In the genomic region with DNA sequence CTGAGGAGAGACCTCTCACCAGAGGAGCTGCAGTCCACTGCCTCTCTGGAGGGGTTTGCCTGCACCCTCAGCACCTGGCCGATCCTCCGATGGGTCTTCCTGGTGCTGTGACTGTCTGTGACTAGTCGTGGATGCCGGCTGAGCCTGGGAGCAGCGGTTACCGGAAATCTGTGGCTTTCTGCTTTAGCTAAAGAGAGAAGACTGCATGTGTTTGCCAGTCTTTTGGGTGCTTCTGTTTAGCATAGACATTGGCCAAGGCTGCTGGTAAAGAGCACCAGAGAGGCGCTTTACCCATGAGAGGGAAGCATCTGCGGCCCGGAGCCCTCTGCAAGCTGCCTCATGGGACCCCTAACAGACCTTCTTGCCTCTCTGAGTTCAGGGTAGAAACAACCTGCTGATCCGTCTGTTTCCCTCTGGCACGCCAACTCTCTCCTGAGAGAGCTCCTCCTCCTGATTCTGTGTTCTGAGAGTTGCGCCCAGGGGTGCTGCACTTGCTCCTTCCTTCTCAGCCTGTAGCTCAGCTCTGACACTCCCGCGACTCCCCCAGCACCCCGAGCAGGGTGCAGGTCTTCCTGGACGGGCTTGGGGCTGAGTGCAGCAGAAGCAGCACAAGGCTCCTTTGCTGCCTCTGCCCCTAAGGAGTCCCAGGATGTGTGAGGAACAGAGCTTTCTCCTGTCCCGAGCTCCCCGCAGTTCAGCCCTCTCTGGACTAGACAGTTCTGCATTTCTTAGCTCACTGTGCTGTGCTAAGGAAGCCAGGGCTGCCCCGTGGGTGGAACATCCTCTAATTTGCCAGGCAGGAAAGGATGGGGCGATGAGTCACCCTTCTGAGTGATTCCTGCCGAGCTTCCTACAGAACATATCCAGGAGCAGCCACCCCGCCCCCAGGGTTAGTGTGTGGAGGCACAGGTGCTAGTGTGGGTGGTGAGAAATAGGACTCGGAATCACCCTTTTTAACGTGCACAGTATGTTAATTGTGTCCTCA, we compare ENCODE assay signal across 8 cellular contexts.
DNase-seq lines count a peak whose midpoint lies in the region; ATAC-seq and TF ChIP-seq lines count a peak whose summit lies in the region.

No MANE protein-coding gene starts in this region.

- H3K4me3 ChIP-seq in NT2/D1 (ENCODE audit: insufficient read length, low read depth) (no peak overlapping the region), astrocyte of the spinal cord (ENCODE audit: low read depth, low read length) (no peak overlapping the region), spleen (peak overlapping the region in 6 of 8 donors; percentile 2 to 61 (median 22)), OCI-LY7 (ENCODE audit: low read depth, low read length, poor library complexity, severe bottlenecking) (no peak overlapping the region)

- peaks cover 48 to 52% of the 10 kb centered on the region in 2 donors for H3K4me1 Mint-ChIP-seq in immature natural killer cell

- peak overlapping the region; percentile 64 to 79 (median 68) for H3K4me3 Mint-ChIP-seq in immature natural killer cell

- POLR2A ChIA-PET in OCI-LY7 (lab: Charles Lee): no interaction called here

- in situ Hi-C loops in astrocyte of the spinal cord (cut with HindIII; ENCODE audit: low sequenced_read_pairs): no loop called here

- intact Hi-C loops in spleen (cut with DNase I; ENCODE audit: low total_unique reads): no loop called here
- intact Hi-C loops in OCI-LY7 (cut with micrococcal nuclease; ENCODE audit: unreplicated experiment): no loop called here

- H3K9me3 Mint-ChIP-seq in immature natural killer cell: no peaks in the 10 kb centered on the region

- no peaks in the 10 kb centered on the region for H3K9me2 ChIP-seq in OCI-LY7 (ENCODE audit: insufficient read depth, low read length)

- H3K9me3 ChIP-seq in NT2/D1 (ENCODE audit: insufficient read depth, low read length) (no peaks in the 10 kb centered on the region), spleen (no peaks in the 10 kb centered on the region), OCI-LY7 (ENCODE audit: low read length) (no peaks in the 10 kb centered on the region)

- DNase-seq in ELR (ENCODE audit: low read depth): peak; percentile 98
- DNase-seq in NT2/D1 (ENCODE audit: low read depth, low spot score): peak; percentile 43
- DNase-seq in astrocyte of the spinal cord (ENCODE audit: low read depth, low spot score): peak; percentile 95
- DNase-seq in immature natural killer cell: no peak
- peak; percentile 86 for DNase-seq in spleen
- DNase-seq in GM10266 (ENCODE audit: extremely low spot score): no peak
- no peak for DNase-seq in OCI-LY7 (ENCODE audit: low spot score)

- H3K36me3 ChIP-seq in NT2/D1 (ENCODE audit: insufficient read depth, insufficient read length, low read length) (no peaks in the 10 kb centered on the region), spleen (no peaks in the 10 kb centered on the region), OCI-LY7 (ENCODE audit: insufficient read depth, low read length) (no peaks in the 10 kb centered on the region)

- H3K27ac ChIP-seq in spleen: peak overlapping the region in 7 of 8 donors; percentile 36 to 81 (median 74)
- H3K27ac ChIP-seq in OCI-LY7 (ENCODE audit: low read depth, low read length, poor library complexity, severe bottlenecking): no peak overlapping the region

- no peaks in the 10 kb centered on the region for H4K20me1 ChIP-seq in OCI-LY7 (ENCODE audit: insufficient read depth, low read length)

- no peak overlapping the region for H2AFZ ChIP-seq in OCI-LY7 (ENCODE audit: low read length)

- peaks cover 2 to 11% (median 6%) of the 10 kb centered on the region in 3 donors for H3K27me3 Mint-ChIP-seq in immature natural killer cell (ENCODE audit: low read depth in 3 of 3)

- H3K27me3 ChIP-seq in NT2/D1 (ENCODE audit: insufficient read depth, insufficient read length) (no peaks in the 10 kb centered on the region), spleen (replicated peaks in 1 of 7) (peaks cover 0 to 10% (median 0%) of the 10 kb centered on the region in 7 donors)

- no TSS peak for BruUV-seq in OCI-LY7 (replicated peaks; lab: Mats Ljungman, UMichigan)

- WGBS in spleen, 5 donors: 20 to 29% (median 24%) methylated on average over 24 of the region's 24 CpGs

- H3K36me3 Mint-ChIP-seq in immature natural killer cell: peaks cover 0 to 6% (median 0%) of the 10 kb centered on the region in 3 donors

- H3K4me2 ChIP-seq in OCI-LY7 (ENCODE audit: low read length): no peak overlapping the region

- ATAC-seq in HG02642 (IDR thresholded peaks at IDR 0.05; ENCODE audit: poor library complexity, unreplicated experiment): peak; percentile 43

- no peak overlapping the region for H3K9ac ChIP-seq in NT2/D1 (ENCODE audit: insufficient read length, low read depth)

- H3K4me1 ChIP-seq in NT2/D1 (ENCODE audit: insufficient read depth, insufficient read length) (peaks cover 11% of the 10 kb centered on the region), spleen (peaks cover 15 to 62% (median 50%) of the 10 kb centered on the region in 6 donors), OCI-LY7 (ENCODE audit: insufficient read depth, low read length, poor library complexity, severe bottlenecking) (no peaks in the 10 kb centered on the region)

- H3K79me2 ChIP-seq in OCI-LY7 (ENCODE audit: insufficient read depth, low read depth, low read length): no peaks in the 10 kb centered on the region

- TF ChIP-seq CTCF in astrocyte of the spinal cord (IDR thresholded peaks at IDR 0.05; ENCODE audit: low read depth, low read length) (no peak), spleen (IDR thresholded peaks at IDR 0.05 in 8 of 11, conservative IDR thresholded peaks at IDR 0.05 in 3 of 11) (no peak), GM10266 (IDR thresholded peaks at IDR 0.05; ENCODE audit: control insufficient read depth, insufficient read depth, low read depth, missing control alignments) (no peak), OCI-LY7 (conservative IDR thresholded peaks at IDR 0.05; ENCODE audit: low read length) (no peak)

- CTCF ChIA-PET in OCI-LY7 (lab: Charles Lee; ENCODE audit: unreplicated experiment): no interaction called here

- no peak for TF ChIP-seq POLR2A in spleen (IDR thresholded peaks at IDR 0.05)

- H3K27ac Mint-ChIP-seq in immature natural killer cell: peak overlapping the region in 2 of 6 donors; percentile 23 to 38

Comparison
In these comparisons a context has a peak if more than half of its experiments do, and no peak if none do; other contexts are left out.
1. DNase-seq: peak in ELR (single experiment), NT2/D1 (single experiment), astrocyte of the spinal cord (single experiment) and spleen (single experiment); none in immature natural killer cell (0 of 3), GM10266 (single experiment) and OCI-LY7 (single experiment).
2. H3K4me3 ChIP-seq: peak in spleen (6 of 8); none in NT2/D1 (single experiment), astrocyte of the spinal cord (single experiment) and OCI-LY7 (single experiment).